9 cellular contexts compared by ENCODE assay signal in the genomic region with DNA sequence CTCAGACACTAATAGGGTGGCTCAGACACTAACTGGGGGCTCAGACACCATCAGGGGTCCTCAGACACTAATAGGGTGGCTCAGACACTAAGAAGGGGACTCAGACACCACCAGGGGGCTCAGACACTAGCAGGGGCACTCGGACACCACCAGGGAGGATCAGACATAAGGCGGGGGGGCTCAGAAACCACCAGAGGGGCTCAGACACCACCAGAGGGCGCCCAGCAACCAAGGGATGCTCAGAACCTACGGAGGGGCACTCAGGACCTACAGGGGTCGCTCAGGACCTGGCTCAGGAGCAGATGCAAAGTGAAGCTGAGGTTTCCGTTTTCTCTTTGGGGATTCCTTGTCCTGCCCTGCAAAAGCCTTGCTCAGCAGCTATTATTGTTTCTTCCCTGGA.
DNase-seq lines count a peak whose midpoint lies in the region; ATAC-seq, FAIRE-seq and TF ChIP-seq lines count a peak whose summit lies in the region.
"Had no signal": no experiment of that assay in that cellular context is flagged by ENCODE, and none has a peak within 500 bp of the region (broad histone marks: within the 10 kb centered on the region; RNA-seq: fewer than 3 reads in every experiment).

No MANE protein-coding gene starts in this region.

- H3K4ac ChIP-seq in H1 (replicated peaks; ENCODE audit: insufficient read length, low read depth, low read length) (no peak overlapping the region), mesenchymal stem cell (ENCODE audit: low read depth in 1 of 2, low read length in 2 of 2) (no peak overlapping the region)

- H3K9me3 ChIP-seq in breast epithelium (no peaks in the 10 kb centered on the region), H1 (ENCODE audit: insufficient read depth in 2 of 2, low read depth in 1 of 2, low read length in 1 of 2) (peaks cover 63 to 90% of the 10 kb centered on the region in 2 experiments), mesenchymal stem cell (ENCODE audit: control insufficient read depth, low read length) (no peaks in the 10 kb centered on the region)

- DNase-seq in MCF 10A (ENCODE audit: unreplicated experiment) (peak; percentile 13), breast epithelium (ENCODE audit: low spot score in 2 of 2) (no peak), H1 (ENCODE audit: low read depth in 1 of 2, low spot score in 2 of 2) (peak in 1 of 2 experiments; percentile 37), mesenchymal stem cell (no peak), foreskin keratinocyte (no peak)
- DNase-seq in stimulated activated naive CD8-positive, alpha-beta T cell treated with anti-CD3 and anti-CD28 coated beads, Interleukin-15, Interleukin-2, amounts not matched to agents 100 U/mL and 50 U/mL, for 24 hours = peak; percentile 91

- CTCF ChIA-PET in MCF 10A (lab: Yijun Ruan, JAX) (interaction anchor here (0.7 to 2.7 kb wide), 6 partner anchors 35 to 270 kb away, joined by 4 to 8 read pairs (median 5); no protein-coding TSS in a partner anchor), H1 (lab: Charles Lee; ENCODE audit: partially characterized antibody) (no interaction called here)

- H3K36me3 Mint-ChIP-seq in MCF 10A (ENCODE audit: insufficient read depth, unreplicated experiment) = no peaks in the 10 kb centered on the region

- H3K9ac ChIP-seq in H1 (replicated peaks in 1 of 4; ENCODE audit: extremely low read depth in 1 of 4, low read depth in 3 of 4, low read length in 3 of 4) (no peak overlapping the region), mesenchymal stem cell (ENCODE audit: low read length) (no peak overlapping the region)

- H3K27me3 Mint-ChIP-seq in MCF 10A (ENCODE audit: insufficient read depth, unreplicated experiment) = peaks cover 51% of the 10 kb centered on the region

- WGBS in H1 (ENCODE audit: extremely low coverage in 1 of 2, insufficient coverage in 1 of 2, insufficient read length in 1 of 2, insufficient replicate concordance in 2 of 2, low coverage in 1 of 2, low lambda C conversion rate in 2 of 2, missing lambda C conversion rate in 1 of 2), 2 experiments = 62% methylated on average over 5 of the region's 6 CpGs; no CpG with 5 or more reads in 1 of the 2 experiments
- WGBS in mesenchymal stem cell = 37% methylated on average over 6 of the region's 6 CpGs

- H2AFZ ChIP-seq in H1 (ENCODE audit: low read length) = no peak overlapping the region
- H2AFZ ChIP-seq in mesenchymal stem cell (ENCODE audit: low read depth, low read length) = no peak overlapping the region

- no peaks in the 10 kb centered on the region for H3K79me1 ChIP-seq in H1 (ENCODE audit: low read depth, low read length)
- H3K79me1 ChIP-seq in mesenchymal stem cell (replicated peaks; ENCODE audit: low read length, poor library complexity, severe bottlenecking) = no peaks in the 10 kb centered on the region

- TF ChIP-seq RAD21 in H1 (IDR thresholded peaks at IDR 0.05 in 1 of 2, conservative IDR thresholded peaks at IDR 0.05 in 1 of 2; ENCODE audit: low read depth in 2 of 2, low read length in 2 of 2) = peak in 1 of 2 experiments; percentile 14; a peak in 2 of 4 replicates

- no peak overlapping the region for H3K27ac Mint-ChIP-seq in MCF 10A (ENCODE audit: low read depth, unreplicated experiment)

- H2BK15ac ChIP-seq in H1 (ENCODE audit: low read length) = no peak overlapping the region
- H2BK15ac ChIP-seq in mesenchymal stem cell (ENCODE audit: low read depth, poor library complexity, severe bottlenecking) = no peak overlapping the region

- TF ChIP-seq POLR2A in breast epithelium (IDR thresholded peaks at IDR 0.05) (no peak), H1 (IDR thresholded peaks at IDR 0.05; ENCODE audit: control extremely low read depth in 1 of 2, low read depth in 2 of 2, low read length in 2 of 2) (no peak)

- no peaks in the 10 kb centered on the region for H3K79me2 ChIP-seq in H1 (ENCODE audit: control insufficient read depth in 1 of 2, insufficient read depth in 2 of 2, low read length in 2 of 2)

- no peaks in the 10 kb centered on the region for H3K23me2 ChIP-seq in H1 (ENCODE audit: low read depth, low read length)

- H3K4me2 ChIP-seq in H1 (ENCODE audit: insufficient read depth in 1 of 2, low read depth in 2 of 2, low read length in 2 of 2) (no peak overlapping the region), mesenchymal stem cell (ENCODE audit: low read length, poor library complexity, severe bottlenecking) (no peak overlapping the region)

- H3K4me1 Mint-ChIP-seq in MCF 10A (ENCODE audit: insufficient read depth, unreplicated experiment) = no peaks in the 10 kb centered on the region

- H3K36me3 ChIP-seq in breast epithelium (no peaks in the 10 kb centered on the region), H1 (ENCODE audit: control insufficient read depth in 2 of 4, insufficient read depth in 4 of 4, low read length in 3 of 4) (no peaks in the 10 kb centered on the region), mesenchymal stem cell (ENCODE audit: control insufficient read depth in 1 of 2, insufficient read depth in 2 of 2, low read depth in 1 of 2, low read length in 2 of 2) (no peaks in the 10 kb centered on the region)
- H3K36me3 ChIP-seq: cardiac muscle cell had no signal

- no peak overlapping the region for H3K18ac ChIP-seq in H1 (ENCODE audit: extremely low read depth, low read length)
- H3K18ac ChIP-seq in mesenchymal stem cell (ENCODE audit: low read depth in 1 of 2, low read length in 2 of 2) = no peak overlapping the region

- peak; percentile 34 for TF ChIP-seq CTCF in MCF 10A (IDR thresholded peaks at IDR 0.05; ENCODE audit: unreplicated experiment)
- TF ChIP-seq CTCF in breast epithelium (IDR thresholded peaks at IDR 0.05) = peak in 1 of 3 donors; percentile 16
- peak; percentile 82 for TF ChIP-seq CTCF in VCaP (conservative IDR thresholded peaks at IDR 0.05)
- peak in 2 of 3 experiments; percentile 6 to 30; a peak in 1 of 4 replicates for TF ChIP-seq CTCF in H1 (IDR thresholded peaks at IDR 0.05; ENCODE audit: control extremely low read depth in 1 of 3, insufficient read depth in 1 of 3, low read depth in 1 of 3, low read length in 3 of 3)
- TF ChIP-seq CTCF in foreskin keratinocyte (conservative IDR thresholded peaks at IDR 0.05) = no peak

- no peak for FAIRE-seq in H1 (lab: Jason Lieb, UNC)

- no peak overlapping the region for H2AK5ac ChIP-seq in H1 (ENCODE audit: low read depth, low read length)
- H2AK5ac ChIP-seq in mesenchymal stem cell (ENCODE audit: low read length, severe bottlenecking) = no peak overlapping the region

- no TSS peak for BruUV-seq in MCF 10A (replicated peaks; lab: Mats Ljungman, UMichigan)

- ATAC-seq in stimulated activated naive CD8-positive, alpha-beta T cell treated with anti-CD3 and anti-CD28 coated beads, Interleukin-15, Interleukin-2, amounts not matched to agents 100 U/mL and 50 U/mL, for 24 hours = peak; percentile 99
- ATAC-seq in GM18511 (IDR thresholded peaks at IDR 0.05; ENCODE audit: unreplicated experiment) = no peak
- no peak for ATAC-seq in foreskin keratinocyte

- H3K27me3 ChIP-seq in breast epithelium (peaks cover 0 to 11% of the 10 kb centered on the region in 2 donors), H1 (replicated peaks in 1 of 4; ENCODE audit: control insufficient read depth in 3 of 4, extremely low read depth in 1 of 4, insufficient read depth in 3 of 4, low read length in 3 of 4) (no peaks in the 10 kb centered on the region), mesenchymal stem cell (ENCODE audit: control insufficient read depth in 1 of 2, insufficient read depth in 1 of 2, low read length in 2 of 2) (no peaks in the 10 kb centered on the region), foreskin keratinocyte (no peaks in the 10 kb centered on the region)
- H3K27me3 ChIP-seq: cardiac muscle cell had no signal

- POLR2A ChIA-PET in MCF 10A (lab: Yijun Ruan, JAX) = no interaction called here
- POLR2A ChIA-PET in H1 (lab: Charles Lee; ENCODE audit: partially characterized antibody) = no interaction called here

- H2BK12ac ChIP-seq in H1 (ENCODE audit: low read depth, low read length) (no peak overlapping the region), mesenchymal stem cell (ENCODE audit: low read length in 2 of 2) (no peak overlapping the region)

- H4K5ac ChIP-seq in H1 (ENCODE audit: insufficient read length, low read depth, low read length) = no peak overlapping the region

- H4K8ac ChIP-seq in H1 (ENCODE audit: extremely low read depth, insufficient read depth, low read length) (no peak overlapping the region), mesenchymal stem cell (ENCODE audit: low read length) (no peak overlapping the region)

- H3K23ac ChIP-seq in H1 (ENCODE audit: insufficient read length) (no peak overlapping the region), mesenchymal stem cell (ENCODE audit: low read length in 2 of 2) (no peak overlapping the region)

- H3K27ac ChIP-seq in breast epithelium (no peak overlapping the region), VCaP (no peak overlapping the region), H1 (ENCODE audit: low read depth, low read length) (no peak overlapping the region), mesenchymal stem cell (ENCODE audit: low read length, poor library complexity, severe bottlenecking) (no peak overlapping the region), foreskin keratinocyte (no peak overlapping the region)
- H3K27ac ChIP-seq: cardiac muscle cell had no signal

- no peaks in the 10 kb centered on the region for H3K4me1 ChIP-seq in breast epithelium
- no peaks in the 10 kb centered on the region for H3K4me1 ChIP-seq in H1 (replicated peaks in 1 of 4; ENCODE audit: control insufficient read depth in 3 of 4, insufficient read depth in 4 of 4, low read length in 3 of 4)
- H3K4me1 ChIP-seq in mesenchymal stem cell (ENCODE audit: control insufficient read depth, insufficient read depth, low read depth, low read length) = no peaks in the 10 kb centered on the region
- no peaks in the 10 kb centered on the region for H3K4me1 ChIP-seq in foreskin keratinocyte

- no peak overlapping the region for H3K56ac ChIP-seq in H1 (replicated peaks; ENCODE audit: insufficient read length, low read depth, low read length)

- H4K91ac ChIP-seq in H1 (replicated peaks; ENCODE audit: insufficient read length, low read length) (no peak overlapping the region), mesenchymal stem cell (ENCODE audit: low read length) (no peak overlapping the region)

- H2BK5ac ChIP-seq in H1 (ENCODE audit: low read depth, low read length) (no peak overlapping the region), mesenchymal stem cell (ENCODE audit: low read depth, low read length, poor library complexity, severe bottlenecking) (no peak overlapping the region)

- H2BK20ac ChIP-seq in H1 (ENCODE audit: low read length) = no peak overlapping the region

- H3K4me3 Mint-ChIP-seq in MCF 10A (ENCODE audit: unreplicated experiment) = no peak overlapping the region

- H4K20me1 ChIP-seq in H1 (replicated peaks in 1 of 2; ENCODE audit: control insufficient read depth in 1 of 2, insufficient read depth in 2 of 2, low read length in 2 of 2) = no peaks in the 10 kb centered on the region

- no peaks in the 10 kb centered on the region for H3K9me3 Mint-ChIP-seq in MCF 10A (ENCODE audit: unreplicated experiment)

- no peak for TF ChIP-seq EP300 in H1 (IDR thresholded peaks at IDR 0.05; ENCODE audit: borderline replicate concordance in 1 of 2, low read depth in 2 of 2, low read length in 2 of 2)

- intact Hi-C loops in MCF 10A (cut with micrococcal nuclease) = no loop called here
- intact Hi-C loops in breast epithelium (cut with DNase I; ENCODE audit: low total_unique reads) = no loop called here

- no peak overlapping the region for H3K4me3 ChIP-seq in breast epithelium
- H3K4me3 ChIP-seq in H1 (ENCODE audit: extremely low read depth in 1 of 4, insufficient read depth in 2 of 4, low read depth in 3 of 4, low read length in 4 of 4) = no peak overlapping the region
- no peak overlapping the region for H3K4me3 ChIP-seq in mesenchymal stem cell (ENCODE audit: insufficient read depth in 1 of 2, low read depth in 1 of 2, low read length in 2 of 2)
- H3K4me3 ChIP-seq: cardiac muscle cell had no signal

- H3K14ac ChIP-seq in H1 (ENCODE audit: insufficient read length) (no peak overlapping the region), mesenchymal stem cell (ENCODE audit: low read length in 2 of 2) (no peak overlapping the region)

- H2BK120ac ChIP-seq in H1 (replicated peaks; ENCODE audit: low read depth, low read length) (no peak overlapping the region), mesenchymal stem cell (ENCODE audit: low read depth, low read length) (no peak overlapping the region)

Comparison
In these comparisons a context has a peak if more than half of its experiments do, and no peak if none do; other contexts are left out.
1. DNase-seq: peak in MCF 10A (single experiment) and stimulated activated naive CD8-positive, alpha-beta T cell treated with anti-CD3 and anti-CD28 coated beads, Interleukin-15, Interleukin-2, amounts not matched to agents 100 U/mL and 50 U/mL, for 24 hours (single experiment); none in breast epithelium (0 of 2), mesenchymal stem cell (single experiment) and foreskin keratinocyte (0 of 2).